8 cellular contexts compared by ENCODE assay signal in genomic region chr22:38298312-38299000, GRCh38. TPM values are rescaled to one million over a fixed set of nuclear protein-coding genes. Genes with fewer than 3 reads are reported as not detected.
DNase-seq lines count a peak whose midpoint lies in the region; ATAC-seq and TF ChIP-seq lines count a peak whose summit lies in the region.

No MANE protein-coding gene starts in this region.

- peaks cover 10% of the 10 kb centered on the region for H3K4me1 ChIP-seq in SJSA1 (replicated peaks)

- TF ChIP-seq CTCF in GM13976 (IDR thresholded peaks at IDR 0.05; ENCODE audit: borderline replicate concordance, control extremely low read depth, extremely low read depth, insufficient read depth, missing control alignments): peak; percentile 47
- TF ChIP-seq CTCF in cardiac fibroblast (IDR thresholded peaks at IDR 0.05; ENCODE audit: low read depth, low read length): peak; percentile 59
- peak; percentile 46 for TF ChIP-seq CTCF in osteocyte (IDR thresholded peaks at IDR 0.05)

- H3K9me3 ChIP-seq in SJSA1 (replicated peaks): no peaks in the 10 kb centered on the region

- no peak overlapping the region for H3K4me3 ChIP-seq in SJSA1
- H3K4me3 ChIP-seq in cardiac fibroblast (replicated peaks in 1 of 2; ENCODE audit: low read depth in 2 of 2, low read length in 2 of 2): no peak overlapping the region

- H3K36me3 ChIP-seq in SJSA1: peaks cover 100% of the 10 kb centered on the region

- H3K4me3 Mint-ChIP-seq in osteocyte (ENCODE audit: unreplicated experiment): no peak overlapping the region

- no peak overlapping the region for H3K27ac Mint-ChIP-seq in osteocyte (ENCODE audit: unreplicated experiment)

- 0 out of 2 replicates have a peak overlapping the region, but pooled peaks have one; percentile 43 for H3K27ac ChIP-seq in SJSA1

- DNase-seq in GM13976 (ENCODE audit: low spot score) (peak; percentile 72), SJSA1 (ENCODE audit: low read depth in 1 of 2, low spot score in 2 of 2) (no peak), cardiac fibroblast (ENCODE audit: low read depth in 2 of 2) (peak; percentile 94 to 100), osteocyte (ENCODE audit: extremely low spot score, unreplicated experiment) (no peak), NCI-H2107 (lab: John Stamatoyannopoulos, UW) (no peak), NCI-H1105 (lab: John Stamatoyannopoulos, UW) (no peak), midbrain (lab: John Stamatoyannopoulos, UW) (no peak)

- in situ Hi-C loops in GM13976 (cut with MboI; ENCODE audit: low sequenced_read_pairs, unreplicated experiment): no loop called here

- ATAC-seq in GM18861 (IDR thresholded peaks at IDR 0.05; ENCODE audit: unreplicated experiment): no peak

- H3K27me3 ChIP-seq in SJSA1 (replicated peaks): no peaks in the 10 kb centered on the region

- peaks cover 51% of the 10 kb centered on the region for H3K36me3 Mint-ChIP-seq in osteocyte (ENCODE audit: unreplicated experiment)

- no peaks in the 10 kb centered on the region for H3K4me1 Mint-ChIP-seq in osteocyte (ENCODE audit: unreplicated experiment)

- no peaks in the 10 kb centered on the region for H3K9me3 Mint-ChIP-seq in osteocyte (ENCODE audit: unreplicated experiment)

- H3K27me3 Mint-ChIP-seq in osteocyte (ENCODE audit: unreplicated experiment): no peaks in the 10 kb centered on the region

RNA-seq across cellular contexts. Expression of gene CSNK1E, which starts 18.8 kb away (rescaled TPM):
- 82.0 and 118 TPM in 2 replicates for total RNA-seq in SJSA1 (2014; rRNA removed; shearing (Covaris generic))
- total RNA-seq in osteocyte: 175 and 176 TPM in 2 replicates

RNA-seq across cellular contexts. Expression of gene TMEM184B, which starts 25.6 kb away (rescaled TPM):
- 22.0 and 23.8 TPM in 2 replicates for total RNA-seq in SJSA1 (2014; rRNA removed; shearing (Covaris generic))
- 88.0 and 90.5 TPM in 2 replicates for total RNA-seq in osteocyte

Comparison
In these comparisons a context has a peak if more than half of its experiments do, and no peak if none do; other contexts are left out.
1. DNase-seq: peak in GM13976 (single experiment) and cardiac fibroblast (2 of 2); none in SJSA1 (0 of 2), osteocyte (single experiment), NCI-H2107 (single experiment), NCI-H1105 (single experiment) and midbrain (single experiment).
2. Peak in every context shown above with its lines, with median percentiles within 50 percentile points of each other: CTCF ChIP-seq.